In genomic region chr1:23790696-23791433, GRCh38 we compare ENCODE assay signal across 8 cellular contexts. TPM values are rescaled to one million over a fixed set of nuclear protein-coding genes. Genes with fewer than 3 reads are reported as not detected.
DNase-seq lines count a peak whose midpoint lies in the region; ATAC-seq and TF ChIP-seq lines count a peak whose summit lies in the region.

LYPLA2 (plus strand) TSS chr1:23791145; CDS start chr1:23792683, 1,538 bp downstream.

- intact Hi-C loops in dendritic cell treated with granulocyte-macrophage colony-stimulating factor and Interleukin-4, amounts not matched to agents 40 ng/mL and 50 ng/mL, for 4 days (cut with micrococcal nuclease): loop anchor here (1.0 kb wide), 2 partner anchors 9 to 13 kb away; partner anchors contain the start of genes GALE and PITHD1
- intact Hi-C loops in left lung (cut with DNase I): no loop called here

- TF ChIP-seq CTCF in AG09319 (IDR thresholded peaks at IDR 0.05; ENCODE audit: low read depth, low read length): no peak
- no peak for TF ChIP-seq CTCF in left lung (IDR thresholded peaks at IDR 0.05)

- H3K4me3 Mint-ChIP-seq in dendritic cell treated with granulocyte-macrophage colony-stimulating factor and Interleukin-4, amounts not matched to agents 40 ng/mL and 50 ng/mL, for 4 days: peak within 1 kb of the TSS; percentile 92

- ATAC-seq in HG03342 (IDR thresholded peaks at IDR 0.05; ENCODE audit: unreplicated experiment) (peak; percentile 76), left lung (peak; percentile 90)

- DNase-seq in AG09319 (ENCODE audit: extremely low read depth, low read depth): peak; percentile 68
- peak; percentile 83 to 96 for DNase-seq in NCI-H526 (lab: John Stamatoyannopoulos, UW)
- DNase-seq in activated CD4-positive, alpha-beta T cell treated with anti-CD3 and anti-CD28 coated beads, Interleukin-2, amount 50 U/mL, for 24 hours (ENCODE audit: low read depth in 1 of 2, low spot score in 1 of 2): peak; percentile 69 to 86
- DNase-seq in left lung: peak; percentile 95 to 99
- DNase-seq in stimulated activated CD4-positive, alpha-beta T cell treated with anti-CD3 and anti-CD28 coated beads, Interleukin-2, amount 100 ng/mL, for 4 hours (ENCODE audit: low read depth): peak; percentile 79

- peak; percentile 72 for TF ChIP-seq POLR2A in GM18951 (IDR thresholded peaks at IDR 0.05; ENCODE audit: extremely low read depth, insufficient read depth, insufficient read length)

- H3K4me3 ChIP-seq in left lung: peak within 1 kb of the TSS; percentile 69 to 89

- no peaks in the 10 kb centered on the region for H3K9me3 ChIP-seq in left lung

- H3K27ac ChIP-seq in left lung: peak within 1 kb of the TSS; percentile 55 to 81

- peak within 1 kb of the TSS; percentile 88 for H3K27ac Mint-ChIP-seq in dendritic cell treated with granulocyte-macrophage colony-stimulating factor and Interleukin-4, amounts not matched to agents 40 ng/mL and 50 ng/mL, for 4 days

- H3K4me1 ChIP-seq in left lung: peaks cover 13 to 33% of the 10 kb centered on the region in 2 donors

- no peaks in the 10 kb centered on the region for H3K27me3 Mint-ChIP-seq in dendritic cell treated with granulocyte-macrophage colony-stimulating factor and Interleukin-4, amounts not matched to agents 40 ng/mL and 50 ng/mL, for 4 days

- peaks cover 0 to 60% of the 10 kb centered on the region in 2 donors for H3K36me3 ChIP-seq in left lung

- H3K9me3 Mint-ChIP-seq in dendritic cell treated with granulocyte-macrophage colony-stimulating factor and Interleukin-4, amounts not matched to agents 40 ng/mL and 50 ng/mL, for 4 days: no peaks in the 10 kb centered on the region

- in situ Hi-C loops in GM18951 (cut with MboI; ENCODE audit: low sequenced_read_pairs, unreplicated experiment): no loop called here

- H3K27me3 ChIP-seq in left lung: no peaks in the 10 kb centered on the region

- H3K4me1 Mint-ChIP-seq in dendritic cell treated with granulocyte-macrophage colony-stimulating factor and Interleukin-4, amounts not matched to agents 40 ng/mL and 50 ng/mL, for 4 days (ENCODE audit: low read depth): peaks cover 44% of the 10 kb centered on the region

- peaks cover 84% of the 10 kb centered on the region for H3K36me3 Mint-ChIP-seq in dendritic cell treated with granulocyte-macrophage colony-stimulating factor and Interleukin-4, amounts not matched to agents 40 ng/mL and 50 ng/mL, for 4 days (ENCODE audit: low read depth)

RNA-seq across cellular contexts. Expression of gene LYPLA2, which starts in this region (rescaled TPM):
- total RNA-seq in left lung: 10 to 100 TPM; 64.2 to 65.8 TPM

Comparison
In these comparisons a context has a peak if more than half of its experiments do, and no peak if none do; other contexts are left out.
1. Peak in every context shown above with its lines: DNase-seq, ATAC-seq, H3K4me3 ChIP-seq and H3K27ac ChIP-seq.